ENCODE assay signal across 16 cellular contexts in genomic region chrX:23729214-23729613, GRCh38. TPM values are rescaled to one million over a fixed set of nuclear protein-coding genes. Genes with fewer than 3 reads are reported as not detected.
DNase-seq lines count a peak whose midpoint lies in the region; ATAC-seq, FAIRE-seq and TF ChIP-seq lines count a peak whose summit lies in the region.
"Had no signal": no experiment of that assay in that cellular context is flagged by ENCODE, and none has a peak within 500 bp of the region (broad histone marks: within the 10 kb centered on the region; RNA-seq: fewer than 3 reads in every experiment).

No MANE protein-coding gene starts in this region.

- dilution Hi-C loops in mammary epithelial cell (cut with HindIII; ENCODE audit: low sequenced_read_pairs): no loop called here

- no peak for TF ChIP-seq POLR2A in breast epithelium (IDR thresholded peaks at IDR 0.05)

- H3K4me3 ChIP-seq in mammary epithelial cell (replicated peaks in 1 of 3; ENCODE audit: insufficient read depth in 1 of 3, low read depth in 2 of 3, low read length in 3 of 3) (no peak overlapping the region), breast epithelium (no peak overlapping the region), bronchial epithelial cell (ENCODE audit: low read depth, low read length) (no peak overlapping the region)
- H3K4me3 ChIP-seq: BLaER1 treated with 17β-estradiol and CSF1 and Interleukin-3, amounts not matched to agents 10 nM and 100 nM; GM23338 had no signal

- no peak for TF ChIP-seq CTCF in mammary epithelial cell (conservative IDR thresholded peaks at IDR 0.05 in 1 of 2, IDR thresholded peaks at IDR 0.05 in 1 of 2; ENCODE audit: extremely low read depth in 1 of 2, insufficient read depth in 1 of 2, low read depth in 1 of 2, low read length in 2 of 2)
- no peak for TF ChIP-seq CTCF in breast epithelium (IDR thresholded peaks at IDR 0.05)
- TF ChIP-seq CTCF in bronchial epithelial cell (IDR thresholded peaks at IDR 0.05; ENCODE audit: insufficient read depth, low read length, severe bottlenecking): no peak

- H3K36me3 ChIP-seq in mammary epithelial cell (ENCODE audit: insufficient read depth, low read length) (peaks cover 3% of the 10 kb centered on the region), breast epithelium (no peaks in the 10 kb centered on the region), bronchial epithelial cell (ENCODE audit: control insufficient read depth, insufficient read depth, low read length) (no peaks in the 10 kb centered on the region)

- no TSS peak for BruUV-seq in mammary epithelial cell (replicated peaks; lab: Mats Ljungman, UMichigan)

- whole genome bisulfite sequencing in mammary epithelial cell (ENCODE audit: low coverage, missing lambda C conversion rate): 50% methylated on average over 1 of the region's 1 CpG

- intact Hi-C loops in mammary epithelial cell (cut with micrococcal nuclease) (no loop called here), breast epithelium (cut with DNase I; ENCODE audit: low total_unique reads) (no loop called here)

- H3K9ac ChIP-seq in mammary epithelial cell (ENCODE audit: insufficient read depth, low read length): no peak overlapping the region
- H3K9ac ChIP-seq: BLaER1 treated with 17β-estradiol and CSF1 and Interleukin-3, amounts not matched to agents 10 nM and 100 nM had no signal

- in situ Hi-C loops in mammary epithelial cell (cut with MboI; ENCODE audit: low sequenced_read_pairs in 2 of 2): loop anchor here in 1 of 2 donors (25.0 kb wide), 1 partner anchor 333 kb away; the partner anchor contains the start of gene EIF2S3

- H3K4me1 ChIP-seq in mammary epithelial cell (ENCODE audit: insufficient read depth, low read length) (no peaks in the 10 kb centered on the region), breast epithelium (no peaks in the 10 kb centered on the region)

- H3K79me2 ChIP-seq in mammary epithelial cell (ENCODE audit: insufficient read depth, low read length): peaks cover 36% of the 10 kb centered on the region

- FAIRE-seq in bronchial epithelial cell (lab: Jason Lieb, UNC): no peak
- FAIRE-seq: GM18507 had no signal

- H3K9me3 ChIP-seq in mammary epithelial cell (replicated peaks; ENCODE audit: insufficient read depth, low read length): no peaks in the 10 kb centered on the region
- H3K9me3 ChIP-seq in breast epithelium: no peaks in the 10 kb centered on the region
- H3K9me3 ChIP-seq: BLaER1 treated with 17β-estradiol and CSF1 and Interleukin-3, amounts not matched to agents 10 nM and 100 nM had no signal

- CTCF ChIA-PET in mammary epithelial cell (lab: Charles Lee; ENCODE audit: low non-redundant PET): no interaction called here

- H3K27me3 ChIP-seq in mammary epithelial cell (ENCODE audit: insufficient read depth, low read length) (no peaks in the 10 kb centered on the region), breast epithelium (peaks cover 0 to 6% of the 10 kb centered on the region in 2 donors), bronchial epithelial cell (ENCODE audit: control insufficient read depth, insufficient read depth, low read length) (no peaks in the 10 kb centered on the region)
- H3K27me3 ChIP-seq: BLaER1 treated with 17β-estradiol and CSF1 and Interleukin-3, amounts not matched to agents 10 nM and 100 nM had no signal

- no peak overlapping the region for H3K4me2 ChIP-seq in mammary epithelial cell (ENCODE audit: insufficient read depth, low read depth, low read length)
- H3K4me2 ChIP-seq: BLaER1 treated with 17β-estradiol and CSF1 and Interleukin-3, amounts not matched to agents 10 nM and 100 nM; GM23338 had no signal

- DNase-seq in mammary epithelial cell (peak; percentile 14), breast epithelium (ENCODE audit: low spot score in 2 of 2) (no peak), bronchial epithelial cell (ENCODE audit: low read depth) (peak; percentile 68), inferior parietal cortex (ENCODE audit: extremely low spot score) (no peak)
- no peak for DNase-seq in central memory CD4-positive, alpha-beta T cell
- DNase-seq in activated CD8-positive, alpha-beta memory T cell treated with anti-CD3 and anti-CD28 coated beads, Interleukin-2, amount 50 U/mL, for 48 hours: no peak
- DNase-seq: ACHN; Calu3; CD4-positive, alpha-beta T cell; DMS 273 treated with DMSO at 0.1 percent for 48 hours; H7 had no signal

- no peak overlapping the region for H3K27ac ChIP-seq in mammary epithelial cell (ENCODE audit: insufficient read depth, low read depth, low read length)
- no peak overlapping the region for H3K27ac ChIP-seq in breast epithelium
- H3K27ac ChIP-seq: BLaER1 treated with 17β-estradiol and CSF1 and Interleukin-3, amounts not matched to agents 10 nM and 100 nM had no signal

- ATAC-seq in esophagus mucosa (peak; percentile 51), GM19463 (IDR thresholded peaks at IDR 0.05; ENCODE audit: unreplicated experiment) (no peak)
- ATAC-seq: GM23338 had no signal

- H4K20me1 ChIP-seq in mammary epithelial cell (ENCODE audit: insufficient read depth, low read length): no peaks in the 10 kb centered on the region

- no peak overlapping the region for H2AFZ ChIP-seq in mammary epithelial cell (ENCODE audit: low read depth, low read length)
- H2AFZ ChIP-seq: GM23338 had no signal

RNA-seq across cellular contexts. Expression of gene ACOT9, which starts 13.9 kb away (rescaled TPM):
- total RNA-seq in mammary epithelial cell: 10 to 100 TPM; 57.8 to 74.1 TPM
- polyA plus RNA-seq in mammary epithelial cell: 45.4 TPM
- polyA minus RNA-seq in mammary epithelial cell: 50.8 TPM
- 10 to 100 TPM; 38.7 to 42.3 (median 41.0) TPM for total RNA-seq in breast epithelium
- 29.2 and 66.1 TPM in 2 replicates for total RNA-seq in bronchial epithelial cell
- total RNA-seq in esophagus mucosa: 7.2 TPM

RNA-seq across cellular contexts. Expression of gene SAT1, which starts 53.8 kb away (rescaled TPM):
- total RNA-seq in mammary epithelial cell (100 to 1,000 TPM; 453 to 593 TPM), breast epithelium (1,000 to 10,000 TPM in 2 of 3 donors, 100 to 1,000 TPM in 1; 980 to 1,359 (median 1,246) TPM), bronchial epithelial cell (1,193 and 1,762 TPM in 2 replicates), esophagus mucosa (272 TPM)
- polyA plus RNA-seq in mammary epithelial cell: 296 TPM
- 156 TPM for polyA minus RNA-seq in mammary epithelial cell

Comparison
In these comparisons a context has a peak if more than half of its experiments do, and no peak if none do; other contexts are left out.
1. DNase-seq: peak in mammary epithelial cell (single experiment) and bronchial epithelial cell (single experiment); none in breast epithelium (0 of 2), inferior parietal cortex (single experiment), central memory CD4-positive, alpha-beta T cell (single experiment) and activated CD8-positive, alpha-beta memory T cell treated with anti-CD3 and anti-CD28 coated beads, Interleukin-2, amount 50 U/mL, for 48 hours (single experiment).